Comparison of ENCODE assay signal across 13 cellular contexts in the genomic region with DNA sequence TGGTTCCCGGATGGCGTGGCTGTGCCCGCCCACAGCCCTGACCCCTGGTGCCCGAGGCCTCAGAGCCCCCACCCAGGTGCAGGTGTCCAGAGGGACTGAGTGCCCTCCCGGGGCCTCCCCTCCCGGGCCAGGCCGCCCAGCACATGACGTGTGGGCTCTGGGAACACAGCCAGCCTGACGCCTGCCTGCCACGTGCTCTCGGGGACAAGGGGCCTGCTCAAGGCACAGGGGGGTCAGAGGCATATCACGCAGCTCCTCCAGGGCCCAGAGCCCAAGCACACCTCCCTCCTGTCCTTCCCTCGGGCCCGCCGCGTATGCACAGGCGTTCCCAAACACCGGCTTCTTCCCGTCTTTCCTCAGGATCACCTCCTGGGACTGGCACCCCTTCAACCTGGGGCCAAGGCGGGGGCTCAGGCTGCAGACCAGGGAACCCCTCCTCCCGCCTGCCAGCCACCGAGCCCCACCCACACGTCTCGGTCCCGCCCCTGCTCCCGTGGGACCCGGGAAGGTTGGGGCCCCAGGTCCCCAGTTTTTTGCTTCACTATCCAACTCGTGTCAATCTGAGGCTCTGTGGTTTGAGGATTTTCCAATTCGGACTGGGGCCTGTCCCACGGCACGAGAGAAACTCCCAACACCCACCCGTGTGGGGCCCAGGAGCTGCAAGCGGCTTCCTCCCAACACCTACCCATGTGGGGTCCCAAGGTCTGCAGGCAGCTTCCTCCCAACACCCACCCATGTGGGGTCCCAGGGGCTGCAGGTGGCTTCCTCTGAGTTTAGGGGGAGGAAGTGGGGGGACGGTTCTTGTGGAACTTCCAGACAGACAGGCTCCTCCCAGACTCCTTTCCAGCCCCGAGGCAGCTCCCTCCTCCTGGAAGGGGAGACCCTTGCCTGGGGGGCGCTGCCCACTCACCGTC. TPM values are rescaled to one million over a fixed set of nuclear protein-coding genes. Genes with fewer than 3 reads are reported as not detected.
DNase-seq lines count a peak whose midpoint lies in the region; ATAC-seq and TF ChIP-seq lines count a peak whose summit lies in the region.
"Had no signal": no experiment of that assay in that cellular context is flagged by ENCODE, and none has a peak within 500 bp of the region (broad histone marks: within the 10 kb centered on the region; RNA-seq: fewer than 3 reads in every experiment).

No MANE protein-coding gene starts in this region.

- intact Hi-C loops in right lobe of liver (cut with DNase I) (no loop called here), prostate gland (cut with DNase I) (no loop called here)

- TF ChIP-seq CTCF in right lobe of liver (IDR thresholded peaks at IDR 0.05) (no peak), nephron progenitor cell (IDR thresholded peaks at IDR 0.05) (no peak), prostate gland (IDR thresholded peaks at IDR 0.05) (no peak)

- H3K9me3 ChIP-seq in right lobe of liver: no peaks in the 10 kb centered on the region
- H3K9me3 ChIP-seq in prostate gland: no peaks in the 10 kb centered on the region
- H3K9me3 ChIP-seq: ascending aorta had no signal

- DNase-seq in stimulated activated CD4-positive, alpha-beta T cell treated with anti-CD3 and anti-CD28 coated beads, Interleukin-4, amount 100 ng/mL, for 1 hour: peak; percentile 17
- no peak for DNase-seq in stimulated activated CD4-positive, alpha-beta T cell treated with anti-CD3 and anti-CD28 coated beads, Interleukin-1b, Interleukin-23, amount 100 ng/mL, for 48 hours
- peak; percentile 33 for DNase-seq in activated naive CD8-positive, alpha-beta T cell treated with anti-CD3 and anti-CD28 coated beads, Interleukin-2, amount 50 U/mL, for 24 hours
- DNase-seq in right lobe of liver: no peak
- DNase-seq in nephron progenitor cell: no peak
- no peak for DNase-seq in islet precursor cell
- DNase-seq in NAMALWA (ENCODE audit: low spot score): no peak
- no peak for DNase-seq in prostate gland (ENCODE audit: low spot score)
- DNase-seq: activated CD4-positive, alpha-beta T cell treated with anti-CD3 and anti-CD28 coated beads for 1 hour; COR-L47 had no signal

- peaks cover 24% of the 10 kb centered on the region for H3K4me1 Mint-ChIP-seq in activated naive CD8-positive, alpha-beta T cell treated with anti-CD3 and anti-CD28 coated beads, Interleukin-2, amount 50 U/mL, for 24 hours
- H3K4me1 Mint-ChIP-seq in nephron progenitor cell: peaks cover 11% of the 10 kb centered on the region

- no peak overlapping the region for H3K27ac Mint-ChIP-seq in activated naive CD8-positive, alpha-beta T cell treated with anti-CD3 and anti-CD28 coated beads, Interleukin-2, amount 50 U/mL, for 24 hours
- H3K27ac Mint-ChIP-seq in nephron progenitor cell: no peak overlapping the region

- H3K36me3 ChIP-seq in right lobe of liver (no peaks in the 10 kb centered on the region), prostate gland (no peaks in the 10 kb centered on the region)
- H3K36me3 ChIP-seq: ascending aorta had no signal

- H3K4me3 Mint-ChIP-seq in activated naive CD8-positive, alpha-beta T cell treated with anti-CD3 and anti-CD28 coated beads, Interleukin-2, amount 50 U/mL, for 24 hours: peak overlapping the region; percentile 63
- no peak overlapping the region for H3K4me3 Mint-ChIP-seq in nephron progenitor cell

- H3K4me1 ChIP-seq in right lobe of liver: peaks cover 0 to 5% (median 0%) of the 10 kb centered on the region in 4 donors
- peaks cover 5% of the 10 kb centered on the region for H3K4me1 ChIP-seq in prostate gland (replicated peaks)
- H3K4me1 ChIP-seq: ascending aorta had no signal

- H3K9me3 Mint-ChIP-seq in activated naive CD8-positive, alpha-beta T cell treated with anti-CD3 and anti-CD28 coated beads, Interleukin-2, amount 50 U/mL, for 24 hours: no peaks in the 10 kb centered on the region
- peaks cover 7% of the 10 kb centered on the region for H3K9me3 Mint-ChIP-seq in nephron progenitor cell

- peak; percentile 22 for ATAC-seq in activated naive CD8-positive, alpha-beta T cell treated with anti-CD3 and anti-CD28 coated beads, Interleukin-2, amount 50 U/mL, for 24 hours
- peak; percentile 60 to 66 (median 62) for ATAC-seq in right lobe of liver

- no peak for TF ChIP-seq POLR2A in right lobe of liver (IDR thresholded peaks at IDR 0.05)
- TF ChIP-seq POLR2A in prostate gland (IDR thresholded peaks at IDR 0.05): no peak

- no peaks in the 10 kb centered on the region for H3K36me3 Mint-ChIP-seq in activated naive CD8-positive, alpha-beta T cell treated with anti-CD3 and anti-CD28 coated beads, Interleukin-2, amount 50 U/mL, for 24 hours (ENCODE audit: low read depth)
- H3K36me3 Mint-ChIP-seq in nephron progenitor cell (ENCODE audit: low read depth): no peaks in the 10 kb centered on the region

- H3K27me3 ChIP-seq in right lobe of liver: no peaks in the 10 kb centered on the region
- H3K27me3 ChIP-seq in prostate gland (replicated peaks; ENCODE audit: insufficient read depth): peaks cover 11% of the 10 kb centered on the region

- H3K27ac ChIP-seq in right lobe of liver: no peak overlapping the region
- no peak overlapping the region for H3K27ac ChIP-seq in prostate gland
- H3K27ac ChIP-seq: ascending aorta had no signal

- WGBS in right lobe of liver (ENCODE audit: insufficient coverage, low coverage, low lambda C conversion rate, missing lambda C conversion rate): 12% methylated on average over 20 of the region's 37 CpGs
- 12% methylated on average over 36 of the region's 37 CpGs for WGBS in prostate gland

- H3K4me3 ChIP-seq in right lobe of liver (no peak overlapping the region), prostate gland (no peak overlapping the region)
- H3K4me3 ChIP-seq: ascending aorta had no signal

- H3K27me3 Mint-ChIP-seq in activated naive CD8-positive, alpha-beta T cell treated with anti-CD3 and anti-CD28 coated beads, Interleukin-2, amount 50 U/mL, for 24 hours: no peaks in the 10 kb centered on the region
- peaks cover 15% of the 10 kb centered on the region for H3K27me3 Mint-ChIP-seq in nephron progenitor cell (ENCODE audit: low read depth, poor library complexity)

RNA-seq across cellular contexts. Expression of gene LCN10, which starts 1.5 kb away (rescaled TPM):
- total RNA-seq in right lobe of liver (under 1 TPM in 4 of 6 experiments, not detected in 2; 0.23 to 0.81 (median 0.32) TPM), prostate gland (10 to 100 TPM in 1 of 2 donors, 1 to 10 TPM in 1; 3.9 to 14.8 TPM)
- total RNA-seq: RPMI7951 had no signal

RNA-seq across cellular contexts. Expression of gene LCN6, which starts 7.1 kb away (rescaled TPM):
- under 1 TPM in 2 of 6 experiments, not detected in 4; 0.26 to 0.63 TPM for total RNA-seq in right lobe of liver
- 10 to 100 TPM in 1 of 2 donors, 1 to 10 TPM in 1; 7.8 to 16.2 TPM for total RNA-seq in prostate gland
- total RNA-seq: RPMI7951 had no signal

RNA-seq across cellular contexts. Expression of gene LCN8, which starts 16.8 kb away (rescaled TPM):
- total RNA-seq in right lobe of liver (not detected), prostate gland (not detected)
- total RNA-seq: ascending aorta, omental fat pad, RPMI7951 had no signal

RNA-seq across cellular contexts. Expression of gene LCN15, which starts 23.1 kb away (rescaled TPM):
- total RNA-seq in right lobe of liver: not detected
- under 1 TPM in 1 of 2 donors, not detected in 1; 0.40 TPM for total RNA-seq in prostate gland
- total RNA-seq: ascending aorta, omental fat pad, RPMI7951 had no signal

RNA-seq across cellular contexts. Expression of gene DIPK1B, which starts 28.9 kb away (rescaled TPM):
- 1 to 10 TPM; 1.4 to 7.7 (median 5.1) TPM for total RNA-seq in right lobe of liver
- 10 to 100 TPM; 18.9 to 27.8 TPM for total RNA-seq in prostate gland
- total RNA-seq: RPMI7951 had no signal

Comparison
In these comparisons a context has a peak if more than half of its experiments do, and no peak if none do; other contexts are left out.
1. DNase-seq: peak in stimulated activated CD4-positive, alpha-beta T cell treated with anti-CD3 and anti-CD28 coated beads, Interleukin-4, amount 100 ng/mL, for 1 hour (single experiment) and activated naive CD8-positive, alpha-beta T cell treated with anti-CD3 and anti-CD28 coated beads, Interleukin-2, amount 50 U/mL, for 24 hours (single experiment); none in stimulated activated CD4-positive, alpha-beta T cell treated with anti-CD3 and anti-CD28 coated beads, Interleukin-1b, Interleukin-23, amount 100 ng/mL, for 48 hours (single experiment), right lobe of liver (0 of 3), nephron progenitor cell (single experiment), islet precursor cell (single experiment), NAMALWA (single experiment) and prostate gland (single experiment).
2. RNA of gene LCN6, which starts 7.1 kb away (total RNA-seq): 7.8 to 16.2 TPM in prostate gland; 0.26 to 0.63 TPM in right lobe of liver; every median in the first group is over 4 times any median in the second.